In genomic region chr4:101355767-101356702, GRCh38 we compare ENCODE assay signal across 13 cellular contexts. TPM values are rescaled to one million over a fixed set of nuclear protein-coding genes. Genes with fewer than 3 reads are reported as not detected.
DNase-seq lines count a peak whose midpoint lies in the region; ATAC-seq, FAIRE-seq and TF ChIP-seq lines count a peak whose summit lies in the region.
"Had no signal": no experiment of that assay in that cellular context is flagged by ENCODE, and none has a peak within 500 bp of the region (broad histone marks: within the 10 kb centered on the region; RNA-seq: fewer than 3 reads in every experiment).

No MANE protein-coding gene starts in this region.

- no peaks in the 10 kb centered on the region for H3K27me3 ChIP-seq in Panc1 (ENCODE audit: control insufficient read depth, insufficient read depth, low read length)
- H3K27me3 ChIP-seq: esophagus muscularis mucosa had no signal

- H3K4me3 ChIP-seq in Panc1 (ENCODE audit: low read depth in 2 of 2, low read length in 2 of 2) (no peak overlapping the region; a peak in 1 of 4 replicates), fibroblast of mammary gland (ENCODE audit: control insufficient read depth, low read depth, low read length) (no peak overlapping the region)
- H3K4me3 ChIP-seq: esophagus muscularis mucosa had no signal

- peaks cover 5% of the 10 kb centered on the region for H3K27me3 Mint-ChIP-seq in endothelial cell (ENCODE audit: unreplicated experiment)
- H3K27me3 Mint-ChIP-seq in glutamatergic neuron (ENCODE audit: unreplicated experiment), result no peaks in the 10 kb centered on the region
- H3K27me3 Mint-ChIP-seq: IgD-negative memory B cell had no signal

- CTCF ChIA-PET in Panc1 (lab: Charles Lee), result no interaction called here

- peak; percentile 87 for ATAC-seq in Panc1
- ATAC-seq in HG02870 (IDR thresholded peaks at IDR 0.05; ENCODE audit: unreplicated experiment), result no peak

- H3K36me3 ChIP-seq in Panc1 (ENCODE audit: control insufficient read depth, insufficient read depth, low read length), result no peaks in the 10 kb centered on the region
- H3K36me3 ChIP-seq: esophagus muscularis mucosa had no signal

- intact Hi-C loops in Panc1 (cut with micrococcal nuclease; ENCODE audit: unreplicated experiment), result no loop called here

- no peaks in the 10 kb centered on the region for H3K9me3 Mint-ChIP-seq in endothelial cell (ENCODE audit: unreplicated experiment)
- H3K9me3 Mint-ChIP-seq in glutamatergic neuron (ENCODE audit: unreplicated experiment), result no peaks in the 10 kb centered on the region
- H3K9me3 Mint-ChIP-seq: IgD-negative memory B cell had no signal

- no peaks in the 10 kb centered on the region; the same call in 1 of the 2 replicates for H3K4me1 ChIP-seq in Panc1 (ENCODE audit: control insufficient read depth, insufficient read depth, low read length)

- H3K36me3 Mint-ChIP-seq in endothelial cell (ENCODE audit: low read depth, unreplicated experiment), result no peaks in the 10 kb centered on the region
- H3K36me3 Mint-ChIP-seq in glutamatergic neuron (ENCODE audit: unreplicated experiment), result no peaks in the 10 kb centered on the region
- H3K36me3 Mint-ChIP-seq: IgD-negative memory B cell had no signal

- BruUV-seq in Panc1 (replicated peaks; lab: Mats Ljungman, UMichigan), result no TSS peak

- no peak for TF ChIP-seq CTCF in Panc1 (IDR thresholded peaks at IDR 0.05)
- TF ChIP-seq CTCF in fibroblast of mammary gland (conservative IDR thresholded peaks at IDR 0.05; ENCODE audit: control insufficient read depth, insufficient read depth, low read depth, low read length), result no peak
- TF ChIP-seq CTCF in endothelial cell (IDR thresholded peaks at IDR 0.05; ENCODE audit: unreplicated experiment), result no peak
- TF ChIP-seq CTCF in glutamatergic neuron (IDR thresholded peaks at IDR 0.05; ENCODE audit: partially characterized antibody, unreplicated experiment), result no peak

- POLR2A ChIA-PET in Panc1 (lab: Charles Lee), result no interaction called here

- H3K4me1 Mint-ChIP-seq in endothelial cell (ENCODE audit: unreplicated experiment) (peaks cover 4% of the 10 kb centered on the region), glutamatergic neuron (ENCODE audit: low read depth, unreplicated experiment) (no peaks in the 10 kb centered on the region)
- H3K4me1 Mint-ChIP-seq: nephron had no signal

- H3K4me3 Mint-ChIP-seq in endothelial cell (ENCODE audit: unreplicated experiment) (no peak overlapping the region), glutamatergic neuron (ENCODE audit: unreplicated experiment) (no peak overlapping the region)
- H3K4me3 Mint-ChIP-seq: nephron had no signal

- FAIRE-seq in GM12892 (lab: Jason Lieb, UNC), result peak; percentile 84

- no peak overlapping the region for H3K27ac Mint-ChIP-seq in endothelial cell (ENCODE audit: unreplicated experiment)
- no peak overlapping the region for H3K27ac Mint-ChIP-seq in glutamatergic neuron (ENCODE audit: unreplicated experiment)
- H3K27ac Mint-ChIP-seq: nephron had no signal

- no peak for DNase-seq in GM12892 (ENCODE audit: insufficient read length)
- DNase-seq in Panc1 (ENCODE audit: low read depth, low spot score), result peak; percentile 72
- peak; percentile 91 for DNase-seq in fibroblast of mammary gland (ENCODE audit: low read depth)
- DNase-seq in pulmonary artery endothelial cell (ENCODE audit: low read depth, low spot score), result peak; percentile 59
- no peak for DNase-seq in endothelial cell (ENCODE audit: low spot score)
- DNase-seq in NCI-H510A treated with DMSO at 0.1 percent for 48 hours (lab: John Stamatoyannopoulos, UW), result no peak
- no peak for DNase-seq in glutamatergic neuron
- DNase-seq: activated T-cell treated with anti-CD3 and anti-CD28 coated beads, Interleukin-2, amount 50 U/mL, for 1 hour; H7 had no signal

- H3K9me3 ChIP-seq in Panc1 (ENCODE audit: control insufficient read depth, insufficient read depth, low read depth, low read length), result no peaks in the 10 kb centered on the region
- H3K9me3 ChIP-seq: esophagus muscularis mucosa had no signal

- peak overlapping the region; percentile 63 for H3K27ac ChIP-seq in Panc1 (ENCODE audit: low read length)
- H3K27ac ChIP-seq: esophagus muscularis mucosa had no signal

- in situ Hi-C loops in Panc1 (cut with HindIII; ENCODE audit: low pct_unique_long_range_greater_than_20kb, low sequenced_read_pairs), result no loop called here

- no peak for TF ChIP-seq POLR2A in GM12892 (IDR thresholded peaks at IDR 0.05; ENCODE audit: low read depth, low read length)

RNA-seq across cellular contexts. Expression of gene PPP3CA, which starts 8.7 kb away (rescaled TPM):
- 3.3 TPM for polyA plus RNA-seq in GM12892 (2012; ENCODE audit: missing spikeins)
- total RNA-seq in Panc1 (2021; ENCODE audit: unreplicated experiment), result 31.0 TPM
- polyA plus RNA-seq in Panc1 (2012; ENCODE audit: insufficient read length), result 23.1 TPM
- 41.2 and 72.6 TPM in 2 replicates for total RNA-seq in pulmonary artery endothelial cell
- 60.5 TPM for total RNA-seq in endothelial cell (ENCODE audit: unreplicated experiment)
- total RNA-seq in glutamatergic neuron (ENCODE audit: unreplicated experiment), result 29.9 TPM

Comparison
In these comparisons a context has a peak if more than half of its experiments do, and no peak if none do; other contexts are left out.
1. DNase-seq: peak in Panc1 (single experiment), fibroblast of mammary gland (single experiment) and pulmonary artery endothelial cell (single experiment); none in GM12892 (single experiment), endothelial cell (single experiment), NCI-H510A treated with DMSO at 0.1 percent for 48 hours (single experiment) and glutamatergic neuron (single experiment).